Comparison of ENCODE assay signal across 33 cellular contexts in genomic region chr9:86036555-86036954, GRCh38.
DNase-seq lines count a peak whose midpoint lies in the region; ATAC-seq and TF ChIP-seq lines count a peak whose summit lies in the region.
"Had no signal": no experiment of that assay in that cellular context is flagged by ENCODE, and none has a peak within 500 bp of the region (broad histone marks: within the 10 kb centered on the region; RNA-seq: fewer than 3 reads in every experiment).

No MANE protein-coding gene starts in this region.

- no peak overlapping the region for H3K4me2 ChIP-seq in GM23338
- H3K4me2 ChIP-seq: BLaER1 treated with 17β-estradiol and CSF1 and Interleukin-3, amounts not matched to agents 10 nM and 100 nM had no signal

- no peaks in the 10 kb centered on the region; the same call in 1 of the 2 replicates for H4K20me1 ChIP-seq in GM23338 (replicated peaks; ENCODE audit: insufficient read depth)

- H3K4me3 ChIP-seq in GM23338 (no peak overlapping the region), mucosa of descending colon (no peak overlapping the region)
- H3K4me3 ChIP-seq: BLaER1 treated with 17β-estradiol and CSF1 and Interleukin-3, amounts not matched to agents 10 nM and 100 nM; lower lobe of right lung; pancreas; right atrium auricular region; spleen; thoracic aorta had no signal

- DNase-seq in DMS153 (lab: John Stamatoyannopoulos, UW) (peak; percentile 85), DMS153 treated with DMSO at 0.1 percent for 48 hours (lab: John Stamatoyannopoulos, UW; ENCODE audit: unreplicated experiment) (no peak), GM23338 (ENCODE audit: low spot score) (no peak), NCI-H774 (lab: John Stamatoyannopoulos, UW) (peak; percentile 80), mucosa of descending colon (peak in 1 of 3 donors; percentile 49), activated gamma-delta T cell (lab: John Stamatoyannopoulos, UW) (no peak), NCI-H2171 (lab: John Stamatoyannopoulos, UW) (no peak)
- DNase-seq: activated CD4-positive, alpha-beta memory T cell treated with anti-CD3 and anti-CD28 coated beads, Interleukin-2, amount 10 ng/mL, durations not matched to agents 7 days and 5 days; activated CD4-positive, alpha-beta T cell treated with anti-CD3 and anti-CD28 coated beads for 1 hour; activated CD8-positive, alpha-beta memory T cell treated with anti-CD3 and anti-CD28 coated beads, Interleukin-2, amount 50 U/mL, for 4 hours; activated naive CD4-positive, alpha-beta T cell treated with anti-CD3 and anti-CD28 coated beads, Interleukin-2, amount 50 U/mL, for 16 hours; brain microvascular endothelial cell; cerebellar nuclear complex; DMS79; foreskin melanocyte; GDM1; lower lobe of right lung; NCI-H1930; NCI-H524; pancreas; spleen; stimulated activated CD4-positive, alpha-beta T cell treated with anti-CD3 and anti-CD28 coated beads, Interleukin-2, amount 100 ng/mL, for 24 hours; T-helper 2 cell had no signal

- no peak overlapping the region for H3K27ac ChIP-seq in GM23338 (ENCODE audit: low read depth)
- H3K27ac ChIP-seq: 22Rv1; BLaER1 treated with 17β-estradiol and CSF1 and Interleukin-3, amounts not matched to agents 10 nM and 100 nM; brain microvascular endothelial cell; lower lobe of right lung; pancreas; right atrium auricular region; spleen; thoracic aorta had no signal

- no peak for ATAC-seq in GM23338
- peak; percentile 72 for ATAC-seq in mucosa of descending colon
- ATAC-seq in HG02623 (IDR thresholded peaks at IDR 0.05; ENCODE audit: unreplicated experiment): no peak
- ATAC-seq: HCT116; lower lobe of right lung; natural killer cell treated with Interleukin-12 subunit alpha and Interleukin-12 subunit beta and Interleukin-15 and Interleukin-18, amount 100 ng/mL, for 72 hours; pancreas; Right ventricle myocardium inferior had no signal

- H3K4me1 Mint-ChIP-seq in GM23338: peaks cover 7% of the 10 kb centered on the region; the same call in 2 of the 3 replicates
- H3K4me1 Mint-ChIP-seq: activated CD4-positive, alpha-beta memory T cell treated with anti-CD3 and anti-CD28 coated beads, Interleukin-2, amount 10 ng/mL, durations not matched to agents 7 days and 5 days had no signal

- 0 out of 2 replicates have a peak overlapping the region, but pooled peaks have one; percentile 76 for H3K27ac Mint-ChIP-seq in GM23338
- H3K27ac Mint-ChIP-seq: activated CD4-positive, alpha-beta memory T cell treated with anti-CD3 and anti-CD28 coated beads, Interleukin-2, amount 10 ng/mL, durations not matched to agents 7 days and 5 days; activated T-helper 1 cell treated with anti-CD3 and anti-CD28 coated beads, Interleukin-12 subunit alpha, Interleukin-12 subunit beta, Interleukin-2, Interleukin-4 antibody, amounts not matched to agents 30 ng/mL and 10 ng/mL and 1 ng/mL, durations not matched to agents 14 hours and 24 hours and 36 hours; natural killer cell treated with Interleukin-12 subunit alpha and Interleukin-12 subunit beta and Interleukin-15 and Interleukin-18, amount 100 ng/mL, for 72 hours; stimulated activated naive CD8-positive, alpha-beta T cell treated with anti-CD3 and anti-CD28 coated beads, Interleukin-15, Interleukin-2, amounts not matched to agents 100 ng/mL and 50 ng/mL, for 24 hours had no signal

- H3K27me3 Mint-ChIP-seq in GM23338 (ENCODE audit: insufficient read depth, low read depth, poor library complexity): peaks cover 9% of the 10 kb centered on the region
- H3K27me3 Mint-ChIP-seq: activated CD4-positive, alpha-beta memory T cell treated with anti-CD3 and anti-CD28 coated beads, Interleukin-2, amount 10 ng/mL, durations not matched to agents 7 days and 5 days; natural killer cell treated with Interleukin-12 subunit alpha and Interleukin-12 subunit beta and Interleukin-15 and Interleukin-18, amount 100 ng/mL, for 72 hours; stimulated activated naive CD8-positive, alpha-beta T cell treated with anti-CD3 and anti-CD28 coated beads, Interleukin-15, Interleukin-2, amounts not matched to agents 100 ng/mL and 50 ng/mL, for 24 hours had no signal

- H3K79me2 ChIP-seq in GM23338 (replicated peaks; ENCODE audit: insufficient read depth): no peaks in the 10 kb centered on the region

- no peaks in the 10 kb centered on the region for H3K9me2 ChIP-seq in GM23338 (ENCODE audit: insufficient read depth)

- TF ChIP-seq CTCF in GM23338 (conservative IDR thresholded peaks at IDR 0.05; ENCODE audit: low read depth in 2 of 2) (no peak), mucosa of descending colon (IDR thresholded peaks at IDR 0.05) (no peak)

- H3K27me3 ChIP-seq in GM23338 (ENCODE audit: insufficient read depth): no peaks in the 10 kb centered on the region
- H3K27me3 ChIP-seq: BLaER1 treated with 17β-estradiol and CSF1 and Interleukin-3, amounts not matched to agents 10 nM and 100 nM; brain microvascular endothelial cell; pancreas; right atrium auricular region; spleen had no signal

- no peaks in the 10 kb centered on the region for H3K9me3 ChIP-seq in mucosa of descending colon
- H3K9me3 ChIP-seq: BLaER1 treated with 17β-estradiol and CSF1 and Interleukin-3, amounts not matched to agents 10 nM and 100 nM; lower lobe of right lung; pancreas; right atrium auricular region; spleen; thoracic aorta had no signal

- no peak overlapping the region for H2AFZ ChIP-seq in GM23338

- no peak overlapping the region for H3K4me3 Mint-ChIP-seq in GM23338
- H3K4me3 Mint-ChIP-seq: activated CD4-positive, alpha-beta memory T cell treated with anti-CD3 and anti-CD28 coated beads, Interleukin-2, amount 10 ng/mL, durations not matched to agents 7 days and 5 days; activated T-helper 1 cell treated with anti-CD3 and anti-CD28 coated beads, Interleukin-12 subunit alpha, Interleukin-12 subunit beta, Interleukin-2, Interleukin-4 antibody, amounts not matched to agents 30 ng/mL and 10 ng/mL and 1 ng/mL, durations not matched to agents 14 hours and 24 hours and 36 hours; natural killer cell treated with Interleukin-12 subunit alpha and Interleukin-12 subunit beta and Interleukin-15 and Interleukin-18, amount 100 ng/mL, for 72 hours; stimulated activated naive CD8-positive, alpha-beta T cell treated with anti-CD3 and anti-CD28 coated beads, Interleukin-15, Interleukin-2, amounts not matched to agents 100 ng/mL and 50 ng/mL, for 24 hours had no signal

- H3F3A ChIP-seq in GM23338 (replicated peaks; ENCODE audit: low read depth): no peaks in the 10 kb centered on the region

- H3K4me1 ChIP-seq in GM23338 (ENCODE audit: insufficient read depth) (no peaks in the 10 kb centered on the region), mucosa of descending colon (ENCODE audit: low read depth) (peaks cover 11% of the 10 kb centered on the region)
- H3K4me1 ChIP-seq: BLaER1 treated with 17β-estradiol and CSF1 and Interleukin-3, amounts not matched to agents 10 nM and 100 nM; lower lobe of right lung; pancreas had no signal

- intact Hi-C loops in mucosa of descending colon (cut with DNase I, micrococcal nuclease): no loop called here

- H3K9me3 Mint-ChIP-seq in GM23338: no peaks in the 10 kb centered on the region
- H3K9me3 Mint-ChIP-seq: activated CD4-positive, alpha-beta memory T cell treated with anti-CD3 and anti-CD28 coated beads, Interleukin-2, amount 10 ng/mL, durations not matched to agents 7 days and 5 days; activated T-helper 1 cell treated with anti-CD3 and anti-CD28 coated beads, Interleukin-12 subunit alpha, Interleukin-12 subunit beta, Interleukin-2, Interleukin-4 antibody, amounts not matched to agents 30 ng/mL and 10 ng/mL and 1 ng/mL, durations not matched to agents 14 hours and 24 hours and 36 hours; natural killer cell treated with Interleukin-12 subunit alpha and Interleukin-12 subunit beta and Interleukin-15 and Interleukin-18, amount 100 ng/mL, for 72 hours; stimulated activated naive CD8-positive, alpha-beta T cell treated with anti-CD3 and anti-CD28 coated beads, Interleukin-15, Interleukin-2, amounts not matched to agents 100 ng/mL and 50 ng/mL, for 24 hours had no signal

- peaks cover 66% of the 10 kb centered on the region for H3K36me3 Mint-ChIP-seq in GM23338 (ENCODE audit: low read depth)
- H3K36me3 Mint-ChIP-seq: natural killer cell treated with Interleukin-12 subunit alpha and Interleukin-12 subunit beta and Interleukin-15 and Interleukin-18, amount 100 ng/mL, for 72 hours had no signal

- peaks cover 11% of the 10 kb centered on the region; the same call in 1 of the 2 replicates for H3K36me3 ChIP-seq in GM23338 (ENCODE audit: insufficient read depth)
- peaks cover 5% of the 10 kb centered on the region for H3K36me3 ChIP-seq in mucosa of descending colon (ENCODE audit: low read depth)
- H3K36me3 ChIP-seq: right atrium auricular region, thoracic aorta had no signal

TF ChIP-seq in GM23338, 12 proteins besides CTCF, POLR2A, EP300 and RAD21 (continues in another document):
- no peak for TF ChIP-seq ZNF114 (CRISPR knock-in tag; IDR thresholded peaks at IDR 0.05)
- TF ChIP-seq ETS1 (IDR thresholded peaks at IDR 0.05): no peak

Comparison
In these comparisons a context has a peak if more than half of its experiments do, and no peak if none do; other contexts are left out.
1. DNase-seq: peak in DMS153 (single experiment) and NCI-H774 (single experiment); none in DMS153 treated with DMSO at 0.1 percent for 48 hours (single experiment), GM23338 (single experiment), activated gamma-delta T cell (single experiment) and NCI-H2171 (single experiment).